14 cellular contexts compared by ENCODE assay signal in genomic region chr10:124517466-124517865, GRCh38. TPM values are rescaled to one million over a fixed set of nuclear protein-coding genes. Genes with fewer than 3 reads are reported as not detected.
DNase-seq lines count a peak whose midpoint lies in the region; TF ChIP-seq lines count a peak whose summit lies in the region.
"Had no signal": no experiment of that assay in that cellular context is flagged by ENCODE, and none has a peak within 500 bp of the region (broad histone marks: within the 10 kb centered on the region; RNA-seq: fewer than 3 reads in every experiment).

No MANE protein-coding gene starts in this region.

- H4K20me1 ChIP-seq in neural progenitor cell (ENCODE audit: low read depth), result no peaks in the 10 kb centered on the region

- H3K36me3 Mint-ChIP-seq in CD14-positive monocyte (peaks cover 5 to 8% of the 10 kb centered on the region in 2 donors), endodermal cell (ENCODE audit: low read depth) (peaks cover 13% of the 10 kb centered on the region), neural progenitor cell (peaks cover 4% of the 10 kb centered on the region)

- H3K9ac ChIP-seq in endodermal cell (ENCODE audit: extremely low read depth, low read length, poor library complexity, severe bottlenecking) (no peak overlapping the region), neural progenitor cell (no peak overlapping the region)
- H3K9ac ChIP-seq: BLaER1 treated with 17β-estradiol and CSF1 and Interleukin-3, amounts not matched to agents 10 nM and 100 nM had no signal

- H2AFZ ChIP-seq in neural progenitor cell (replicated peaks), result no peak overlapping the region

- intact Hi-C loops in CD14-positive monocyte (cut with micrococcal nuclease), result no loop called here
- intact Hi-C loops in spleen (cut with DNase I; ENCODE audit: low total_unique reads), result no loop called here

- no peaks in the 10 kb centered on the region for H3K79me2 ChIP-seq in neural progenitor cell (ENCODE audit: low read depth)

- H3K27me3 Mint-ChIP-seq in CD14-positive monocyte (ENCODE audit: low read depth in 3 of 3) (peaks cover 1 to 4% (median 2%) of the 10 kb centered on the region in 3 donors), endodermal cell (ENCODE audit: insufficient read depth) (peaks cover 1% of the 10 kb centered on the region), neural progenitor cell (ENCODE audit: insufficient read depth, low read depth) (peaks cover 11% of the 10 kb centered on the region)
- H3K27me3 Mint-ChIP-seq: CD4-positive, alpha-beta T cell had no signal

- H3K27ac Mint-ChIP-seq in CD14-positive monocyte (no peak overlapping the region), endodermal cell (no peak overlapping the region), neural progenitor cell (no peak overlapping the region)
- H3K27ac Mint-ChIP-seq: CD4-positive, alpha-beta T cell had no signal

- no peaks in the 10 kb centered on the region for H3K9me3 ChIP-seq in endodermal cell (ENCODE audit: control insufficient read depth, low read length)
- no peaks in the 10 kb centered on the region for H3K9me3 ChIP-seq in neural progenitor cell (ENCODE audit: low read depth)
- no peaks in the 10 kb centered on the region for H3K9me3 ChIP-seq in spleen
- H3K9me3 ChIP-seq: BLaER1 treated with 17β-estradiol and CSF1 and Interleukin-3, amounts not matched to agents 10 nM and 100 nM had no signal

- no peaks in the 10 kb centered on the region for H3K4me1 ChIP-seq in endodermal cell (ENCODE audit: control insufficient read depth, insufficient read depth, low read length)
- H3K4me1 ChIP-seq in neural progenitor cell, result peaks cover 11% of the 10 kb centered on the region
- H3K4me1 ChIP-seq in spleen, result peaks cover 0 to 19% (median 4%) of the 10 kb centered on the region in 6 donors

- H3K27ac ChIP-seq in endodermal cell (ENCODE audit: low read depth, low read length) (peak overlapping the region; percentile 7), neural progenitor cell (no peak overlapping the region), spleen (no peak overlapping the region)
- H3K27ac ChIP-seq: BLaER1 treated with 17β-estradiol and CSF1 and Interleukin-3, amounts not matched to agents 10 nM and 100 nM had no signal

- H3K4me3 Mint-ChIP-seq in CD14-positive monocyte (no peak overlapping the region), endodermal cell (no peak overlapping the region), neural progenitor cell (no peak overlapping the region)
- H3K4me3 Mint-ChIP-seq: CD4-positive, alpha-beta T cell had no signal

- TF ChIP-seq CTCF in CD14-positive monocyte (IDR thresholded peaks at IDR 0.05), result no peak
- no peak for TF ChIP-seq CTCF in endodermal cell (conservative IDR thresholded peaks at IDR 0.05)
- no peak for TF ChIP-seq CTCF in neural progenitor cell (IDR thresholded peaks at IDR 0.05)
- no peak for TF ChIP-seq CTCF in spleen (IDR thresholded peaks at IDR 0.05 in 8 of 11, conservative IDR thresholded peaks at IDR 0.05 in 3 of 11)

- no peaks in the 10 kb centered on the region for H3K36me3 ChIP-seq in endodermal cell (ENCODE audit: control insufficient read depth, insufficient read depth, low read length)
- H3K36me3 ChIP-seq in neural progenitor cell, result no peaks in the 10 kb centered on the region
- peaks cover 0 to 18% (median 0%) of the 10 kb centered on the region in 6 donors for H3K36me3 ChIP-seq in spleen
- H3K36me3 ChIP-seq: BLaER1 treated with 17β-estradiol and CSF1 and Interleukin-3, amounts not matched to agents 10 nM and 100 nM had no signal

- no peak overlapping the region for H3K4me2 ChIP-seq in neural progenitor cell
- H3K4me2 ChIP-seq: BLaER1 treated with 17β-estradiol and CSF1 and Interleukin-3, amounts not matched to agents 10 nM and 100 nM had no signal

- DNase-seq in CD14-positive monocyte (ENCODE audit: low spot score) (peak; percentile 5), endodermal cell (peak; percentile 28), neural progenitor cell (ENCODE audit: low spot score) (peak; percentile 1), spleen (peak; percentile 35), DMS79 treated with DMSO at 0.1 percent for 48 hours (lab: John Stamatoyannopoulos, UW) (no peak), mucosa of gallbladder (ENCODE audit: low spot score) (no peak), GOT3 (lab: John Stamatoyannopoulos, UW) (no peak)
- DNase-seq: ACHN; Calu3; CD4-positive, alpha-beta T cell; DMS 273 treated with DMSO at 0.1 percent for 48 hours had no signal

- no peak for TF ChIP-seq POLR2A in spleen (IDR thresholded peaks at IDR 0.05)

- H3K27me3 ChIP-seq in endodermal cell (ENCODE audit: control insufficient read depth, insufficient read depth, low read length, poor library complexity, severe bottlenecking) (no peaks in the 10 kb centered on the region), neural progenitor cell (no peaks in the 10 kb centered on the region), spleen (replicated peaks in 1 of 7) (no peaks in the 10 kb centered on the region)
- H3K27me3 ChIP-seq: BLaER1 treated with 17β-estradiol and CSF1 and Interleukin-3, amounts not matched to agents 10 nM and 100 nM had no signal

- H3K4me1 Mint-ChIP-seq in CD14-positive monocyte (peaks cover 21% of the 10 kb centered on the region), endodermal cell (no peaks in the 10 kb centered on the region), neural progenitor cell (peaks cover 10% of the 10 kb centered on the region)

- no peaks in the 10 kb centered on the region for H3F3A ChIP-seq in neural progenitor cell (ENCODE audit: low read depth)

- no peak overlapping the region for H3K4me3 ChIP-seq in endodermal cell (ENCODE audit: low read length)
- no peak overlapping the region for H3K4me3 ChIP-seq in neural progenitor cell
- H3K4me3 ChIP-seq in spleen, result no peak overlapping the region
- H3K4me3 ChIP-seq: BLaER1 treated with 17β-estradiol and CSF1 and Interleukin-3, amounts not matched to agents 10 nM and 100 nM; GM12878; K562 had no signal

- WGBS in endodermal cell (ENCODE audit: insufficient coverage in 1 of 2, insufficient read length in 1 of 2), 2 experiments, result 88 to 92% methylated on average over 6 of the region's 6 CpGs
- WGBS in spleen, 5 donors, result 89 to 98% (median 96%) methylated on average over 6 of the region's 6 CpGs

- H3K9me3 Mint-ChIP-seq in CD14-positive monocyte (no peaks in the 10 kb centered on the region), endodermal cell (no peaks in the 10 kb centered on the region), neural progenitor cell (peaks cover 2% of the 10 kb centered on the region)
- H3K9me3 Mint-ChIP-seq: CD4-positive, alpha-beta T cell had no signal

RNA-seq across cellular contexts. Expression of gene LHPP, which starts 55.8 kb away (rescaled TPM):
- polyA plus RNA-seq in CD14-positive monocyte (10 to 100 TPM; 15.2 to 20.6 TPM), spleen (10 to 100 TPM; 18.1 to 36.8 (median 21.4) TPM)
- total RNA-seq in endodermal cell (10 to 100 TPM; 23.3 to 24.8 TPM), neural progenitor cell (ENCODE audit: low replicate concordance) (23.3 and 24.5 TPM in 2 replicates), spleen (10 to 100 TPM; 16.8 to 27.9 (median 24.2) TPM), mucosa of gallbladder (35.9 TPM)
- 13.3 TPM for polyA plus RNA-seq in endodermal cell (2013, experiment 1 of 2)
- 10.6 TPM for polyA plus RNA-seq in endodermal cell (2013, experiment 2 of 2)

Comparison
In these comparisons a context has a peak if more than half of its experiments do, and no peak if none do; other contexts are left out.
1. DNase-seq: peak in CD14-positive monocyte (single experiment), endodermal cell (single experiment), neural progenitor cell (single experiment) and spleen (single experiment); none in DMS79 treated with DMSO at 0.1 percent for 48 hours (single experiment), mucosa of gallbladder (single experiment) and GOT3 (single experiment).